Comparison of ENCODE assay signal across 1 cellular context in the genomic region with DNA sequence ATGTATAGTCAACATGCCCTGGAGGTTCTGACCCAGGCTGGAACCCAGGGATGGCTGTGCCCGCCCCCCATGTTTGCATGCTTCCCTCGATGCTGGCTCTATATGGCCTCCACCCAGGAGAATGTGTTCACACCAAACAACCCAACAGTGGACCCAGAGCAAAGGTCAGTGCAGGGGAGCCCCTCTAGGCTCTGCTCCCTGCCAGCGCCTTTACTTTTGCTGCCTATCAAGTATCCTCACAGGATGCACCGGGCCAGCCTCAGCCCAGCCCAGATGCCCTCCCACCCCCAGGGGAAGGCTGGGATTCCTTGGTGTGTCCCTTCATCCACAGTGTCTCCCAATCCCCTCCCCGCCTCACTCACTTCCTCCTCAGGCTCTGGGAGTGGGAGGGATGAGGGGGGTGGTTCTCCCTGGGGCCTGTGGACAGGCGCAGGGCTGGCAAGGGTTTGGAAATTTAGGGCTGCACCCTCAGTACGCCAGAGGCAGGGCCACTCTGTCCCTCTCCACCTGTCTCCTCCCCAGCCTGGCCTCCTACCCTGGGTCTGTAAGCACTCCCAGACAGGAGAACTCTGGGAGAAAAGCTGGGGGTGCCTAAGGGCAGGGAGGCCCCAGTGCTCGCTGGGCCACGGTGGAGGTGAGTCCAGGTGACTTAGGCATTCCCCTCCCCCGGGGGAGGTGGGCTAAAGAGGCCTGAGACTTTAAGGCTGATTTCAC.
A peak's percentile ranks its signal among the peaks of the same experiment; 100 is the strongest.
TF ChIP-seq lines count a peak whose summit lies in the region.

No MANE protein-coding gene starts in this region.

TF ChIP-seq in HepG2, 621 proteins besides CTCF, POLR2A, EP300 and RAD21 (continued from another document and continues in another):
- TF ChIP-seq, protein P1, sequence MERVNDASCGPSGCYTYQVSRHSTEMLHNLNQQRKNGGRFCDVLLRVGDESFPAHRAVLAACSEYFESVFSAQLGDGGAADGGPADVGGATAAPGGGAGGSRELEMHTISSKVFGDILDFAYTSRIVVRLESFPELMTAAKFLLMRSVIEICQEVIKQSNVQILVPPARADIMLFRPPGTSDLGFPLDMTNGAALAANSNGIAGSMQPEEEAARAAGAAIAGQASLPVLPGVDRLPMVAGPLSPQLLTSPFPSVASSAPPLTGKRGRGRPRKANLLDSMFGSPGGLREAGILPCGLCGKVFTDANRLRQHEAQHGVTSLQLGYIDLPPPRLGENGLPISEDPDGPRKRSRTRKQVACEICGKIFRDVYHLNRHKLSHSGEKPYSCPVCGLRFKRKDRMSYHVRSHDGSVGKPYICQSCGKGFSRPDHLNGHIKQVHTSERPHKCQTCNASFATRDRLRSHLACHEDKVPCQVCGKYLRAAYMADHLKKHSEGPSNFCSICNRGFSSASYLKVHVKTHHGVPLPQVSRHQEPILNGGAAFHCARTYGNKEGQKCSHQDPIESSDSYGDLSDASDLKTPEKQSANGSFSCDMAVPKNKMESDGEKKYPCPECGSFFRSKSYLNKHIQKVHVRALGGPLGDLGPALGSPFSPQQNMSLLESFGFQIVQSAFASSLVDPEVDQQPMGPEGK (CRISPR knock-in tag; IDR thresholded peaks at IDR 0.05) = peak; percentile 83
- TF ChIP-seq, protein P2, sequence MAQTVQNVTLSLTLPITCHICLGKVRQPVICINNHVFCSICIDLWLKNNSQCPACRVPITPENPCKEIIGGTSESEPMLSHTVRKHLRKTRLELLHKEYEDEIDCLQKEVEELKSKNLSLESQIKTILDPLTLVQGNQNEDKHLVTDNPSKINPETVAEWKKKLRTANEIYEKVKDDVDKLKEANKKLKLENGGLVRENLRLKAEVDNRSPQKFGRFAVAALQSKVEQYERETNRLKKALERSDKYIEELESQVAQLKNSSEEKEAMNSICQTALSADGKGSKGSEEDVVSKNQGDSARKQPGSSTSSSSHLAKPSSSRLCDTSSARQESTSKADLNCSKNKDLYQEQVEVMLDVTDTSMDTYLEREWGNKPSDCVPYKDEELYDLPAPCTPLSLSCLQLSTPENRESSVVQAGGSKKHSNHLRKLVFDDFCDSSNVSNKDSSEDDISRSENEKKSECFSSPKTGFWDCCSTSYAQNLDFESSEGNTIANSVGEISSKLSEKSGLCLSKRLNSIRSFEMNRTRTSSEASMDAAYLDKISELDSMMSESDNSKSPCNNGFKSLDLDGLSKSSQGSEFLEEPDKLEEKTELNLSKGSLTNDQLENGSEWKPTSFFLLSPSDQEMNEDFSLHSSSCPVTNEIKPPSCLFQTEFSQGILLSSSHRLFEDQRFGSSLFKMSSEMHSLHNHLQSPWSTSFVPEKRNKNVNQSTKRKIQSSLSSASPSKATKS (CRISPR knock-in tag; IDR thresholded peaks at IDR 0.05) = no peak
- TF ChIP-seq ZNF432 (CRISPR knock-in tag; IDR thresholded peaks at IDR 0.05; ENCODE audit: borderline replicate concordance) (no peak), KLF15 (CRISPR knock-in tag; IDR thresholded peaks at IDR 0.05; ENCODE audit: borderline replicate concordance) (no peak), ZNF501 (CRISPR knock-in tag; IDR thresholded peaks at IDR 0.05) (peak; percentile 23; the same call in 1 of the 2 replicates), TCF7L2 (IDR thresholded peaks at IDR 0.05; ENCODE audit: low read depth, low read length) (no peak), MTF2 (CRISPR knock-in tag; IDR thresholded peaks at IDR 0.05; ENCODE audit: borderline replicate concordance) (no peak), JARID2 (CRISPR knock-in tag; IDR thresholded peaks at IDR 0.05; ENCODE audit: insufficient replicate concordance) (no peak), KDM5B (CRISPR knock-in tag; IDR thresholded peaks at IDR 0.05; ENCODE audit: borderline replicate concordance) (peak; percentile 68; the same call in 1 of the 2 replicates), HNF4G (IDR thresholded peaks at IDR 0.05; ENCODE audit: borderline replicate concordance, low read depth, low read length) (peak; percentile 86), HNF4G (CRISPR knock-in tag; IDR thresholded peaks at IDR 0.05; ENCODE audit: borderline replicate concordance, low read depth) (peak; percentile 90), ZNF333 (CRISPR knock-in tag; IDR thresholded peaks at IDR 0.05; ENCODE audit: borderline replicate concordance) (no peak), SP4 (CRISPR knock-in tag; IDR thresholded peaks at IDR 0.05) (peak; percentile 46; the same call in 1 of the 2 replicates), ZSCAN29 (CRISPR knock-in tag; conservative IDR thresholded peaks at IDR 0.05) (0 out of 2 replicates have a peak, but pooled peaks have one; percentile 23), SALL1 (CRISPR knock-in tag; IDR thresholded peaks at IDR 0.05) (peak; percentile 70; the same call in 1 of the 2 replicates), TAF15 (IDR thresholded peaks at IDR 0.05; ENCODE audit: low read depth, low read length, poor library complexity, severe bottlenecking) (no peak), RFX1 (IDR thresholded peaks at IDR 0.05) (no peak), FOXK1 (CRISPR knock-in tag; IDR thresholded peaks at IDR 0.05; ENCODE audit: borderline replicate concordance, low read depth) (no peak), CEBPB (IDR thresholded peaks at IDR 0.05; ENCODE audit: borderline replicate concordance, low read depth, low read length) (no peak), KLF12 (CRISPR knock-in tag; IDR thresholded peaks at IDR 0.05; ENCODE audit: borderline replicate concordance) (no peak), RBM39 (IDR thresholded peaks at IDR 0.05; ENCODE audit: low read depth, low read length, poor library complexity, severe bottlenecking) (peak; percentile 11), ZNF788 (CRISPR knock-in tag; IDR thresholded peaks at IDR 0.05; ENCODE audit: borderline replicate concordance) (peak; percentile 20; the same call in 1 of the 2 replicates), ZNF598 (CRISPR knock-in tag; IDR thresholded peaks at IDR 0.05; ENCODE audit: borderline replicate concordance) (0 out of 2 replicates have a peak, but pooled peaks have one; percentile 29), ZNF121 (CRISPR knock-in tag; IDR thresholded peaks at IDR 0.05) (no peak)
- TF ChIP-seq, protein P3, sequence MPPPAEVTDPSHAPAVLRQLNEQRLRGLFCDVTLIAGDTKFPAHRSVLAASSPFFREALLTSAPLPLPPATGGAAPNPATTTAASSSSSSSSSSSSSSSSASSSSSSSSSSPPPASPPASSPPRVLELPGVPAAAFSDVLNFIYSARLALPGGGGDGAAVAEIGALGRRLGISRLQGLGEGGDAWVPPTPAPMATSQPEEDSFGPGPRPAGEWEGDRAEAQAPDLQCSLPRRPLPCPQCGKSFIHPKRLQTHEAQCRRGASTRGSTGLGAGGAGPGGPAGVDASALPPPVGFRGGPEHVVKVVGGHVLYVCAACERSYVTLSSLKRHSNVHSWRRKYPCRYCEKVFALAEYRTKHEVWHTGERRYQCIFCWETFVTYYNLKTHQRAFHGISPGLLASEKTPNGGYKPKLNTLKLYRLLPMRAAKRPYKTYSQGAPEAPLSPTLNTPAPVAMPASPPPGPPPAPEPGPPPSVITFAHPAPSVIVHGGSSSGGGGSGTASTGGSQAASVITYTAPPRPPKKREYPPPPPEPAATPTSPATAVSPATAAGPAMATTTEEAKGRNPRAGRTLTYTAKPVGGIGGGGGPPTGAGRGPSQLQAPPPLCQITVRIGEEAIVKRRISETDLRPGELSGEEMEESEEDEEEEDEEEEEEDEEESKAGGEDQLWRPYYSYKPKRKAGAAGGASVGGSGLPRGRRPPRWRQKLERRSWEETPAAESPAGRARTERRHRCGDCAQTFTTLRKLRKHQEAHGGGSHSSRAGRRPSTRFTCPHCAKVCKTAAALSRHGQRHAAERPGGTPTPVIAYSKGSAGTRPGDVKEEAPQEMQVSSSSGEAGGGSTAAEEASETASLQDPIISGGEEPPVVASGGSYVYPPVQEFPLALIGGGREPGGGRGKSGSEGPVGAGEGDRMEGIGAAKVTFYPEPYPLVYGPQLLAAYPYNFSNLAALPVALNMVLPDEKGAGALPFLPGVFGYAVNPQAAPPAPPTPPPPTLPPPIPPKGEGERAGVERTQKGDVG (CRISPR knock-in tag; IDR thresholded peaks at IDR 0.05; ENCODE audit: borderline replicate concordance) = 0 out of 2 replicates have a peak, but pooled peaks have one; percentile 27
- TF ChIP-seq, protein P4, sequence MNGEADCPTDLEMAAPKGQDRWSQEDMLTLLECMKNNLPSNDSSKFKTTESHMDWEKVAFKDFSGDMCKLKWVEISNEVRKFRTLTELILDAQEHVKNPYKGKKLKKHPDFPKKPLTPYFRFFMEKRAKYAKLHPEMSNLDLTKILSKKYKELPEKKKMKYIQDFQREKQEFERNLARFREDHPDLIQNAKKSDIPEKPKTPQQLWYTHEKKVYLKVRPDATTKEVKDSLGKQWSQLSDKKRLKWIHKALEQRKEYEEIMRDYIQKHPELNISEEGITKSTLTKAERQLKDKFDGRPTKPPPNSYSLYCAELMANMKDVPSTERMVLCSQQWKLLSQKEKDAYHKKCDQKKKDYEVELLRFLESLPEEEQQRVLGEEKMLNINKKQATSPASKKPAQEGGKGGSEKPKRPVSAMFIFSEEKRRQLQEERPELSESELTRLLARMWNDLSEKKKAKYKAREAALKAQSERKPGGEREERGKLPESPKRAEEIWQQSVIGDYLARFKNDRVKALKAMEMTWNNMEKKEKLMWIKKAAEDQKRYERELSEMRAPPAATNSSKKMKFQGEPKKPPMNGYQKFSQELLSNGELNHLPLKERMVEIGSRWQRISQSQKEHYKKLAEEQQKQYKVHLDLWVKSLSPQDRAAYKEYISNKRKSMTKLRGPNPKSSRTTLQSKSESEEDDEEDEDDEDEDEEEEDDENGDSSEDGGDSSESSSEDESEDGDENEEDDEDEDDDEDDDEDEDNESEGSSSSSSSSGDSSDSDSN (CRISPR knock-in tag; IDR thresholded peaks at IDR 0.05) = 0 out of 2 replicates have a peak, but pooled peaks have one; percentile 5
- TF ChIP-seq, protein P5, sequence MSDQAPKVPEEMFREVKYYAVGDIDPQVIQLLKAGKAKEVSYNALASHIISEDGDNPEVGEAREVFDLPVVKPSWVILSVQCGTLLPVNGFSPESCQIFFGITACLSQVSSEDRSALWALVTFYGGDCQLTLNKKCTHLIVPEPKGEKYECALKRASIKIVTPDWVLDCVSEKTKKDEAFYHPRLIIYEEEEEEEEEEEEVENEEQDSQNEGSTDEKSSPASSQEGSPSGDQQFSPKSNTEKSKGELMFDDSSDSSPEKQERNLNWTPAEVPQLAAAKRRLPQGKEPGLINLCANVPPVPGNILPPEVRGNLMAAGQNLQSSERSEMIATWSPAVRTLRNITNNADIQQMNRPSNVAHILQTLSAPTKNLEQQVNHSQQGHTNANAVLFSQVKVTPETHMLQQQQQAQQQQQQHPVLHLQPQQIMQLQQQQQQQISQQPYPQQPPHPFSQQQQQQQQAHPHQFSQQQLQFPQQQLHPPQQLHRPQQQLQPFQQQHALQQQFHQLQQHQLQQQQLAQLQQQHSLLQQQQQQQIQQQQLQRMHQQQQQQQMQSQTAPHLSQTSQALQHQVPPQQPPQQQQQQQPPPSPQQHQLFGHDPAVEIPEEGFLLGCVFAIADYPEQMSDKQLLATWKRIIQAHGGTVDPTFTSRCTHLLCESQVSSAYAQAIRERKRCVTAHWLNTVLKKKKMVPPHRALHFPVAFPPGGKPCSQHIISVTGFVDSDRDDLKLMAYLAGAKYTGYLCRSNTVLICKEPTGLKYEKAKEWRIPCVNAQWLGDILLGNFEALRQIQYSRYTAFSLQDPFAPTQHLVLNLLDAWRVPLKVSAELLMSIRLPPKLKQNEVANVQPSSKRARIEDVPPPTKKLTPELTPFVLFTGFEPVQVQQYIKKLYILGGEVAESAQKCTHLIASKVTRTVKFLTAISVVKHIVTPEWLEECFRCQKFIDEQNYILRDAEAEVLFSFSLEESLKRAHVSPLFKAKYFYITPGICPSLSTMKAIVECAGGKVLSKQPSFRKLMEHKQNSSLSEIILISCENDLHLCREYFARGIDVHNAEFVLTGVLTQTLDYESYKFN (CRISPR knock-in tag; conservative IDR thresholded peaks at IDR 0.05) = peak; percentile 83
- TF ChIP-seq, protein P6, sequence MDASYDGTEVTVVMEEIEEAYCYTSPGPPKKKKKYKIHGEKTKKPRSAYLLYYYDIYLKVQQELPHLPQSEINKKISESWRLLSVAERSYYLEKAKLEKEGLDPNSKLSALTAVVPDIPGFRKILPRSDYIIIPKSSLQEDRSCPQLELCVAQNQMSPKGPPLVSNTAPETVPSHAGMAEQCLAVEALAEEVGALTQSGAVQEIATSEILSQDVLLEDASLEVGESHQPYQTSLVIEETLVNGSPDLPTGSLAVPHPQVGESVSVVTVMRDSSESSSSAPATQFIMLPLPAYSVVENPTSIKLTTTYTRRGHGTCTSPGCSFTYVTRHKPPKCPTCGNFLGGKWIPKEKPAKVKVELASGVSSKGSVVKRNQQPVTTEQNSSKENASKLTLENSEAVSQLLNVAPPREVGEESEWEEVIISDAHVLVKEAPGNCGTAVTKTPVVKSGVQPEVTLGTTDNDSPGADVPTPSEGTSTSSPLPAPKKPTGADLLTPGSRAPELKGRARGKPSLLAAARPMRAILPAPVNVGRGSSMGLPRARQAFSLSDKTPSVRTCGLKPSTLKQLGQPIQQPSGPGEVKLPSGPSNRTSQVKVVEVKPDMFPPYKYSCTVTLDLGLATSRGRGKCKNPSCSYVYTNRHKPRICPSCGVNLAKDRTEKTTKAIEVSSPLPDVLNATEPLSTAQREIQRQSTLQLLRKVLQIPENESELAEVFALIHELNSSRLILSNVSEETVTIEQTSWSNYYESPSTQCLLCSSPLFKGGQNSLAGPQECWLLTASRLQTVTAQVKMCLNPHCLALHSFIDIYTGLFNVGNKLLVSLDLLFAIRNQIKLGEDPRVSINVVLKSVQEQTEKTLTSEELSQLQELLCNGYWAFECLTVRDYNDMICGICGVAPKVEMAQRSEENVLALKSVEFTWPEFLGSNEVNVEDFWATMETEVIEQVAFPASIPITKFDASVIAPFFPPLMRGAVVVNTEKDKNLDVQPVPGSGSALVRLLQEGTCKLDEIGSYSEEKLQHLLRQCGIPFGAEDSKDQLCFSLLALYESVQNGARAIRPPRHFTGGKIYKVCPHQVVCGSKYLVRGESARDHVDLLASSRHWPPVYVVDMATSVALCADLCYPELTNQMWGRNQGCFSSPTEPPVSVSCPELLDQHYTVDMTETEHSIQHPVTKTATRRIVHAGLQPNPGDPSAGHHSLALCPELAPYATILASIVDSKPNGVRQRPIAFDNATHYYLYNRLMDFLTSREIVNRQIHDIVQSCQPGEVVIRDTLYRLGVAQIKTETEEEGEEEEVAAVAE (CRISPR knock-in tag; IDR thresholded peaks at IDR 0.05; ENCODE audit: borderline replicate concordance) = no peak
- TF ChIP-seq, protein P7, sequence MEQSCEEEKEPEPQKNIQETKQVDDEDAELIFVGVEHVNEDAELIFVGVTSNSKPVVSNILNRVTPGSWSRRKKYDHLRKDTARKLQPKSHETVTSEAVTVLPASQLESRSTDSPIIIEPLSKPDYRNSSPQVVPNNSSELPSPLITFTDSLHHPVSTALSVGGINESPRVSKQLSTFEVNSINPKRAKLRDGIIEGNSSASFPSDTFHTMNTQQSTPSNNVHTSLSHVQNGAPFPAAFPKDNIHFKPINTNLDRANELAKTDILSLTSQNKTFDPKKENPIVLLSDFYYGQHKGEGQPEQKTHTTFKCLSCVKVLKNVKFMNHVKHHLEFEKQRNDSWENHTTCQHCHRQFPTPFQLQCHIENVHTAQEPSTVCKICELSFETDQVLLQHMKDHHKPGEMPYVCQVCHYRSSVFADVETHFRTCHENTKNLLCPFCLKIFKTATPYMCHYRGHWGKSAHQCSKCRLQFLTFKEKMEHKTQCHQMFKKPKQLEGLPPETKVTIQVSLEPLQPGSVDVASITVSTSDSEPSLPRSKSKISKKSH (CRISPR knock-in tag; IDR thresholded peaks at IDR 0.05; ENCODE audit: borderline replicate concordance) = no peak
